Comparison of ENCODE assay signal across 9 cellular contexts in genomic region chr11:124114942-124115781, GRCh38.
DNase-seq lines count a peak whose midpoint lies in the region; ATAC-seq and FAIRE-seq lines count a peak whose summit lies in the region.
"Had no signal": no experiment of that assay in that cellular context is flagged by ENCODE, and none has a peak within 500 bp of the region (broad histone marks: within the 10 kb centered on the region; RNA-seq: fewer than 3 reads in every experiment).

Gene VWA5A (plus strand): TSS chr11:124115450. CDS start chr11:124117512, 2,062 bp downstream.

- DNase-seq in NCI-H146 (lab: John Stamatoyannopoulos, UW) (peak; percentile 3), NCI-H146 treated with DMSO at 0.1 percent for 48 hours (lab: John Stamatoyannopoulos, UW; ENCODE audit: unreplicated experiment) (no peak), NCI-H2029 (lab: John Stamatoyannopoulos, UW) (peak; percentile 37), cerebellar cortex (ENCODE audit: low spot score) (peak; percentile 16)
- DNase-seq in activated CD4-positive, CD25-positive, alpha-beta regulatory T cell treated with anti-CD3 and anti-CD28 coated beads, Interleukin-2, amount 50 U/mL, for 16 hours (ENCODE audit: low read depth, low spot score) = peak; percentile 55
- peak; percentile 69 to 72 (median 71) for DNase-seq in stimulated activated CD4-positive, alpha-beta T cell treated with anti-CD3 and anti-CD28 coated beads, Interleukin-12 subunit alpha, Interleukin-12 subunit beta, amount 100 ng/mL, for 48 hours (ENCODE audit: low read depth in 2 of 3, low spot score in 1 of 3)

- peak; percentile 98 for FAIRE-seq in islet of Langerhans (lab: Jason Lieb, UNC)
- FAIRE-seq: A204.1 had no signal

- ATAC-seq in HG02840 (IDR thresholded peaks at IDR 0.05; ENCODE audit: low FRiP score, unreplicated experiment) = peak; percentile 100
